Comparison of ENCODE assay signal across 7 cellular contexts in the genomic region with DNA sequence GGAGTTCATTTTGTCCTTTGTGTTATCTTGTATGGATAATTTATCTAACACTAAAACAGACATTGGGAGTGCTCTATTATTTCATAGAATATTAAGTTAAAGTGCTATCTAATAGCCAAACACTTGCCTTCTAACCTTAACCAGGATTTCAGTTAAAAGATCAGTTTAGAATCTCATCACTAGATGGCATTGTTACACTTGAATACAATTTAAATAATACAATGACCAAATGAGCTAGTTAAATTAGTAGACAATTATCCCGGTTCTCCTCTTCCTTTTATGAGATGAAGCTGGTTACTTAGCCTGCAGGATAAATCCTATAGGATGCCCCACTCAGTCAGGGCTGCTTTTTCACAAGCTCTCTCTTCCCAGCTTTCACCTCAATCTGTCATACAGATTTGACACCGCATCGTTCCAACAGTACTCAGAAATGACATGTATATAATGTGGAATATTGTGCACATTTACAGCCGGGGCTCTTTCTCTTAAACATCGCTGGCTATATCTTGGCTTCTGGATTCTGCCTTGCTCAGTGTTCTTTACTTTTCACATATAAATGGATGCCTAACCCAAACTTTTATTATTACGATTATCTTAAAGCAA.
DNase-seq lines count a peak whose midpoint lies in the region; TF ChIP-seq lines count a peak whose summit lies in the region.

No MANE protein-coding gene starts in this region.

- H3K27me3 Mint-ChIP-seq in activated T-helper 1 cell treated with anti-CD3 and anti-CD28 coated beads, Interleukin-12 subunit alpha, Interleukin-12 subunit beta, Interleukin-2, Interleukin-4 antibody, amounts not matched to agents 30 ng/mL and 10 ng/mL and 1 ng/mL, durations not matched to agents 14 hours and 24 hours and 36 hours (ENCODE audit: insufficient read depth), result peaks cover 5% of the 10 kb centered on the region

- no peak overlapping the region for H3K4me3 Mint-ChIP-seq in activated T-helper 1 cell treated with anti-CD3 and anti-CD28 coated beads, Interleukin-12 subunit alpha, Interleukin-12 subunit beta, Interleukin-2, Interleukin-4 antibody, amounts not matched to agents 30 ng/mL and 10 ng/mL and 1 ng/mL, durations not matched to agents 14 hours and 24 hours and 36 hours

- POLR2A ChIA-PET in GM10248 (lab: Yijun Ruan, JAX), result no interaction called here

- no peak for DNase-seq in GM10248 (ENCODE audit: extremely low spot score)
- DNase-seq in KG1 (lab: John Stamatoyannopoulos, UW), result peak; percentile 9
- peak; percentile 28 for DNase-seq in SK-N-DZ (ENCODE audit: low spot score)
- peak; percentile 18 for DNase-seq in glomerular visceral epithelial cell (ENCODE audit: extremely low spot score)
- DNase-seq in HuH-7.5 (ENCODE audit: low spot score), result no peak
- no peak for DNase-seq in activated T-helper 1 cell treated with anti-CD3 and anti-CD28 coated beads, Interleukin-12 subunit alpha, Interleukin-12 subunit beta, Interleukin-2, Interleukin-4 antibody, amounts not matched to agents 30 ng/mL and 10 ng/mL and 1 ng/mL, durations not matched to agents 14 hours and 24 hours and 36 hours (ENCODE audit: low spot score)
- DNase-seq in cortex of kidney (lab: John Stamatoyannopoulos, UW), result no peak

- CTCF ChIA-PET in GM10248 (lab: Yijun Ruan, JAX), result interaction anchor here (0.8 to 2.9 kb wide), 13 partner anchors 9 to 1817 kb away, joined by 3 to 16 read pairs (median 4); no protein-coding TSS in a partner anchor

- no peaks in the 10 kb centered on the region for H3K9me3 Mint-ChIP-seq in activated T-helper 1 cell treated with anti-CD3 and anti-CD28 coated beads, Interleukin-12 subunit alpha, Interleukin-12 subunit beta, Interleukin-2, Interleukin-4 antibody, amounts not matched to agents 30 ng/mL and 10 ng/mL and 1 ng/mL, durations not matched to agents 14 hours and 24 hours and 36 hours

- peaks cover 10% of the 10 kb centered on the region for H3K4me1 Mint-ChIP-seq in activated T-helper 1 cell treated with anti-CD3 and anti-CD28 coated beads, Interleukin-12 subunit alpha, Interleukin-12 subunit beta, Interleukin-2, Interleukin-4 antibody, amounts not matched to agents 30 ng/mL and 10 ng/mL and 1 ng/mL, durations not matched to agents 14 hours and 24 hours and 36 hours (ENCODE audit: low read depth)

- H3K36me3 Mint-ChIP-seq in activated T-helper 1 cell treated with anti-CD3 and anti-CD28 coated beads, Interleukin-12 subunit alpha, Interleukin-12 subunit beta, Interleukin-2, Interleukin-4 antibody, amounts not matched to agents 30 ng/mL and 10 ng/mL and 1 ng/mL, durations not matched to agents 14 hours and 24 hours and 36 hours (ENCODE audit: low read depth), result no peaks in the 10 kb centered on the region

- intact Hi-C loops in activated T-helper 1 cell treated with anti-CD3 and anti-CD28 coated beads, Interleukin-12 subunit alpha, Interleukin-12 subunit beta, Interleukin-2, Interleukin-4 antibody, amounts not matched to agents 30 ng/mL and 10 ng/mL and 1 ng/mL, durations not matched to agents 14 hours and 24 hours and 36 hours (cut with micrococcal nuclease), result loop anchor here (1.0 to 5.0 kb wide), 6 partner anchors 440 to 1818 kb away; a partner anchor contains a TSS

- H3K27ac Mint-ChIP-seq in activated T-helper 1 cell treated with anti-CD3 and anti-CD28 coated beads, Interleukin-12 subunit alpha, Interleukin-12 subunit beta, Interleukin-2, Interleukin-4 antibody, amounts not matched to agents 30 ng/mL and 10 ng/mL and 1 ng/mL, durations not matched to agents 14 hours and 24 hours and 36 hours, result no peak overlapping the region

- peak; percentile 44 for TF ChIP-seq CTCF in GM10248 (IDR thresholded peaks at IDR 0.05; ENCODE audit: control extremely low read depth, extremely low read depth, low read depth, missing control alignments)

Comparison
In these comparisons a context has a peak if more than half of its experiments do, and no peak if none do; other contexts are left out.
1. DNase-seq: peak in KG1 (single experiment), SK-N-DZ (single experiment) and glomerular visceral epithelial cell (single experiment); none in GM10248 (single experiment), HuH-7.5 (single experiment), activated T-helper 1 cell treated with anti-CD3 and anti-CD28 coated beads, Interleukin-12 subunit alpha, Interleukin-12 subunit beta, Interleukin-2, Interleukin-4 antibody, amounts not matched to agents 30 ng/mL and 10 ng/mL and 1 ng/mL, durations not matched to agents 14 hours and 24 hours and 36 hours (single experiment) and cortex of kidney (single experiment).